17 cellular contexts compared by ENCODE assay signal in genomic region chr5:82275267-82275664, GRCh38. TPM values are rescaled to one million over a fixed set of nuclear protein-coding genes. Genes with fewer than 3 reads are reported as not detected.
DNase-seq lines count a peak whose midpoint lies in the region; ATAC-seq, FAIRE-seq and TF ChIP-seq lines count a peak whose summit lies in the region.
"Had no signal": no experiment of that assay in that cellular context is flagged by ENCODE, and none has a peak within 500 bp of the region (broad histone marks: within the 10 kb centered on the region; RNA-seq: fewer than 3 reads in every experiment).

No MANE protein-coding gene starts in this region.

- no peak overlapping the region for H2AFZ ChIP-seq in H1 (ENCODE audit: low read length)

- H2BK20ac ChIP-seq in H1 (ENCODE audit: low read length): no peak overlapping the region

- TF ChIP-seq CTCF in 22Rv1 (IDR thresholded peaks at IDR 0.05): no peak
- no peak for TF ChIP-seq CTCF in CD4-positive, alpha-beta T cell (IDR thresholded peaks at IDR 0.05)
- TF ChIP-seq CTCF in NB4 (IDR thresholded peaks at IDR 0.05; ENCODE audit: low read depth, low read length): no peak
- TF ChIP-seq CTCF in H1 (IDR thresholded peaks at IDR 0.05; ENCODE audit: control extremely low read depth in 1 of 3, insufficient read depth in 1 of 3, low read depth in 1 of 3, low read length in 3 of 3): no peak

- H3K23me2 ChIP-seq in H1 (ENCODE audit: low read depth, low read length): peaks cover 5% of the 10 kb centered on the region; the same call in 1 of the 2 replicates

- peaks cover 33% of the 10 kb centered on the region for H3K4me1 Mint-ChIP-seq in CD4-positive, alpha-beta T cell (ENCODE audit: low read depth)

- DNase-seq in CD4-positive, alpha-beta T cell: no peak
- DNase-seq in NB4 (ENCODE audit: low read depth): peak; percentile 8
- DNase-seq in H1 (ENCODE audit: low read depth in 1 of 2, low spot score in 2 of 2): no peak
- no peak for DNase-seq in stimulated activated CD4-positive, alpha-beta T cell treated with anti-CD3 and anti-CD28 coated beads, Interleukin-15, amount 100 ng/mL, for 24 hours
- DNase-seq: heart right ventricle; kidney; NCI-H2081; NCI-H526; stimulated activated naive CD8-positive, alpha-beta T cell treated with anti-CD3 and anti-CD28 coated beads, Interleukin-15, amount 100 ng/mL, for 72 hours; SW 1271 had no signal

- no peak overlapping the region for H2BK12ac ChIP-seq in H1 (ENCODE audit: low read depth, low read length)

- peaks cover 65% of the 10 kb centered on the region for H3K36me3 Mint-ChIP-seq in CD4-positive, alpha-beta T cell (ENCODE audit: low read depth)

- no peak overlapping the region for H3K18ac ChIP-seq in H1 (ENCODE audit: extremely low read depth, low read length)

- H3K4ac ChIP-seq in H1 (replicated peaks; ENCODE audit: insufficient read length, low read depth, low read length): no peak overlapping the region

- TF ChIP-seq RAD21 in H1 (IDR thresholded peaks at IDR 0.05 in 1 of 2, conservative IDR thresholded peaks at IDR 0.05 in 1 of 2; ENCODE audit: low read depth in 2 of 2, low read length in 2 of 2): no peak

- no peak overlapping the region for H2BK5ac ChIP-seq in H1 (ENCODE audit: low read depth, low read length)

- H3K27ac Mint-ChIP-seq in CD4-positive, alpha-beta T cell: peak overlapping the region; percentile 60
- H3K27ac Mint-ChIP-seq: dendritic cell treated with granulocyte-macrophage colony-stimulating factor and Interleukin-4, amounts not matched to agents 40 ng/mL and 50 ng/mL, for 4 days had no signal

- H3K4me2 ChIP-seq in H1 (ENCODE audit: insufficient read depth in 1 of 2, low read depth in 2 of 2, low read length in 2 of 2): peak overlapping the region in 1 of 2 experiments; percentile 19; a peak in 1 of 4 replicates
- H3K4me2 ChIP-seq: BLaER1 had no signal

- H3K4me3 ChIP-seq in NB4 (ENCODE audit: low read depth, low read length) (no peak overlapping the region), H1 (ENCODE audit: extremely low read depth in 1 of 4, insufficient read depth in 2 of 4, low read depth in 3 of 4, low read length in 4 of 4) (peak overlapping the region in 1 of 4 experiments; percentile 14; a peak in 1 of 8 replicates)
- H3K4me3 ChIP-seq: BLaER1, heart right ventricle, ovary, vagina had no signal

- H3K27me3 Mint-ChIP-seq in CD4-positive, alpha-beta T cell: no peaks in the 10 kb centered on the region
- H3K27me3 Mint-ChIP-seq: dendritic cell treated with granulocyte-macrophage colony-stimulating factor and Interleukin-4, amounts not matched to agents 40 ng/mL and 50 ng/mL, for 4 days; stimulated activated naive CD8-positive, alpha-beta T cell treated with anti-CD3 and anti-CD28 coated beads, Interleukin-15, amount 100 ng/mL, for 72 hours had no signal

- H3K56ac ChIP-seq in H1 (replicated peaks; ENCODE audit: insufficient read length, low read depth, low read length): no peak overlapping the region

- H3K9ac ChIP-seq in H1 (replicated peaks in 1 of 4; ENCODE audit: extremely low read depth in 1 of 4, low read depth in 3 of 4, low read length in 3 of 4): peak overlapping the region in 1 of 4 experiments; percentile 23; a peak in 1 of 7 replicates
- H3K9ac ChIP-seq: BLaER1 had no signal

- no peak for TF ChIP-seq EP300 in H1 (IDR thresholded peaks at IDR 0.05; ENCODE audit: borderline replicate concordance in 1 of 2, low read depth in 2 of 2, low read length in 2 of 2)

- no peak overlapping the region for H4K5ac ChIP-seq in H1 (ENCODE audit: insufficient read length, low read depth, low read length)

- no peak overlapping the region for H3K14ac ChIP-seq in H1 (ENCODE audit: insufficient read length)

- H3K23ac ChIP-seq in H1 (ENCODE audit: insufficient read length): no peak overlapping the region

- POLR2A ChIA-PET in CD4-positive, alpha-beta T cell (lab: Charles Lee): interaction anchor here (1.0 kb wide), 1 partner anchor 12 kb away, joined by 3 read pairs; no protein-coding TSS in a partner anchor
- POLR2A ChIA-PET in H1 (lab: Charles Lee; ENCODE audit: partially characterized antibody): interaction anchor here (1.1 to 3.0 kb wide), 24 partner anchors 9 to 1080 kb away, joined by 3 to 55 read pairs (median 4); partner anchors contain the start of gene ATG10

- H3K4me3 Mint-ChIP-seq in CD4-positive, alpha-beta T cell: peak overlapping the region; percentile 65
- H3K4me3 Mint-ChIP-seq: dendritic cell treated with granulocyte-macrophage colony-stimulating factor and Interleukin-4, amounts not matched to agents 40 ng/mL and 50 ng/mL, for 4 days had no signal

- H4K20me1 ChIP-seq in H1 (replicated peaks in 1 of 2; ENCODE audit: control insufficient read depth in 1 of 2, insufficient read depth in 2 of 2, low read length in 2 of 2): no peaks in the 10 kb centered on the region

- no peak overlapping the region for H4K91ac ChIP-seq in H1 (replicated peaks; ENCODE audit: insufficient read length, low read length)

- H2BK15ac ChIP-seq in H1 (ENCODE audit: low read length): no peak overlapping the region

- no peaks in the 10 kb centered on the region for H3K9me3 ChIP-seq in CD4-positive, alpha-beta T cell (ENCODE audit: control insufficient read depth, low read length)
- no peaks in the 10 kb centered on the region for H3K9me3 ChIP-seq in H1 (ENCODE audit: insufficient read depth in 2 of 2, low read depth in 1 of 2, low read length in 1 of 2)
- H3K9me3 ChIP-seq: BLaER1, heart right ventricle, ovary, vagina had no signal

- no peak overlapping the region for H2AK5ac ChIP-seq in H1 (ENCODE audit: low read depth, low read length)

- peak; percentile 22 for TF ChIP-seq POLR2A in NB4 (IDR thresholded peaks at IDR 0.05; ENCODE audit: extremely low read depth, insufficient read length)
- peak in 1 of 2 experiments; percentile 30; a peak in 2 of 3 replicates for TF ChIP-seq POLR2A in H1 (IDR thresholded peaks at IDR 0.05; ENCODE audit: control extremely low read depth in 1 of 2, low read depth in 2 of 2, low read length in 2 of 2)

- no peak for ATAC-seq in CD4-positive, alpha-beta T cell (ENCODE audit: poor library complexity)
- ATAC-seq in GM21390 (IDR thresholded peaks at IDR 0.05; ENCODE audit: unreplicated experiment) (no peak), GM18502 (IDR thresholded peaks at IDR 0.05; ENCODE audit: poor library complexity, unreplicated experiment) (no peak)
- ATAC-seq: stimulated activated naive CD8-positive, alpha-beta T cell treated with anti-CD3 and anti-CD28 coated beads, Interleukin-15, amount 100 ng/mL, for 72 hours had no signal

- peaks cover 3 to 13% (median 7%) of the 10 kb centered on the region in 4 experiments; a peak in 6 of 7 replicates for H3K4me1 ChIP-seq in H1 (replicated peaks in 1 of 4; ENCODE audit: control insufficient read depth in 3 of 4, insufficient read depth in 4 of 4, low read length in 3 of 4)

- CTCF ChIA-PET in CD4-positive, alpha-beta T cell (lab: Charles Lee): no interaction called here
- CTCF ChIA-PET in H1 (lab: Charles Lee; ENCODE audit: partially characterized antibody): interaction anchor here (0.6 to 2.8 kb wide), 5 partner anchors 11 to 20 kb away, joined by 3 to 14 read pairs (median 4); no protein-coding TSS in a partner anchor

- no peaks in the 10 kb centered on the region for H3K9me3 Mint-ChIP-seq in CD4-positive, alpha-beta T cell
- H3K9me3 Mint-ChIP-seq: dendritic cell treated with granulocyte-macrophage colony-stimulating factor and Interleukin-4, amounts not matched to agents 40 ng/mL and 50 ng/mL, for 4 days; stimulated activated naive CD8-positive, alpha-beta T cell treated with anti-CD3 and anti-CD28 coated beads, Interleukin-15, amount 100 ng/mL, for 72 hours had no signal

- peaks cover 15 to 36% (median 22%) of the 10 kb centered on the region in 4 experiments for H3K36me3 ChIP-seq in H1 (ENCODE audit: control insufficient read depth in 2 of 4, insufficient read depth in 4 of 4, low read length in 3 of 4)
- H3K36me3 ChIP-seq: ovary had no signal

- WGBS in H1 (ENCODE audit: extremely low coverage in 1 of 2, insufficient coverage in 1 of 2, insufficient read length in 1 of 2, insufficient replicate concordance in 2 of 2, low coverage in 1 of 2, low lambda C conversion rate in 2 of 2, missing lambda C conversion rate in 1 of 2), 2 experiments: 88% methylated on average over 1 of the region's 1 CpG; no CpG with 5 or more reads in 1 of the 2 experiments

- no peak overlapping the region for H4K8ac ChIP-seq in H1 (ENCODE audit: extremely low read depth, insufficient read depth, low read length)

- no peak overlapping the region for H2BK120ac ChIP-seq in H1 (replicated peaks; ENCODE audit: low read depth, low read length)

- no peaks in the 10 kb centered on the region for H3K27me3 ChIP-seq in CD4-positive, alpha-beta T cell (ENCODE audit: control insufficient read depth, insufficient read depth, low read length)
- H3K27me3 ChIP-seq in H1 (replicated peaks in 1 of 4; ENCODE audit: control insufficient read depth in 3 of 4, extremely low read depth in 1 of 4, insufficient read depth in 3 of 4, low read length in 3 of 4): no peaks in the 10 kb centered on the region
- H3K27me3 ChIP-seq: BLaER1, heart right ventricle, ovary, vagina had no signal

- intact Hi-C loops in CD4-positive, alpha-beta T cell (cut with DNase I, micrococcal nuclease): loop anchor here in 1 of 2 experiments (5.0 to 10.0 kb wide), 6 partner anchors 303 to 1618 kb away; partner anchors contain the start of genes ATG10, SSBP2, TMEM167A and XRCC4

- no peaks in the 10 kb centered on the region; the same call in 1 of the 2 replicates for H3K79me1 ChIP-seq in H1 (ENCODE audit: low read depth, low read length)

- H3K27ac ChIP-seq in 22Rv1: peak overlapping the region; percentile 77
- H3K27ac ChIP-seq in CD4-positive, alpha-beta T cell (ENCODE audit: low read depth, low read length): no peak overlapping the region
- peak overlapping the region; percentile 49; the same call in 1 of the 2 replicates for H3K27ac ChIP-seq in H1 (ENCODE audit: low read depth, low read length)
- H3K27ac ChIP-seq: BLaER1, heart right ventricle, ovary, vagina had no signal

- H3K79me2 ChIP-seq in H1 (ENCODE audit: control insufficient read depth in 1 of 2, insufficient read depth in 2 of 2, low read length in 2 of 2): peaks cover 5 to 19% of the 10 kb centered on the region in 2 experiments; a peak in 3 of 4 replicates

- FAIRE-seq in H1 (lab: Jason Lieb, UNC): no peak
- FAIRE-seq: kidney had no signal

TF ChIP-seq in H1, 55 proteins besides CTCF, POLR2A, EP300 and RAD21:
- TF ChIP-seq RXRA (IDR thresholded peaks at IDR 0.05; ENCODE audit: insufficient read depth, low read depth, low read length) (no peak), POLR2AphosphoS5 (IDR thresholded peaks at IDR 0.05; ENCODE audit: low read depth, low read length) (peak; percentile 71; the same call in 1 of the 2 replicates)

RNA-seq across cellular contexts. Expression of gene RPS23, which starts 2.9 kb away (rescaled TPM):
- 1,000 to 10,000 TPM; 4,190 to 4,212 TPM for total RNA-seq in CD4-positive, alpha-beta T cell
- 2,559 and 2,561 TPM in 2 replicates for total RNA-seq in H1 (2021; fragmentation: NEBNext Ultra II Directional; extraction: Animal tissue kit (Norgen Biotek cat#: 25700))
- 2,869 and 4,867 TPM in 2 replicates for polyA plus RNA-seq in H1 (2011; rRNA removed)
- 6,096 TPM for polyA plus RNA-seq in H1 (2011; cell fraction: cytosol; rRNA removed)
- polyA plus RNA-seq in H1 (2011; cell fraction: nucleus; rRNA removed): 1,659 TPM
- 4,061 to 6,536 TPM (median 5,485 TPM) in 4 replicates for polyA plus RNA-seq in H1 (2012, experiment 1 of 2)
- polyA plus RNA-seq in H1 (2012, experiment 2 of 2): 4,122 TPM
- 3,517 TPM for polyA plus RNA-seq in H1 (2013, experiment 1 of 2)
- 3,428 TPM for polyA plus RNA-seq in H1 (2013, experiment 2 of 2)
- 1,403 and 1,559 TPM in 2 replicates for polyA minus RNA-seq in H1 (2011; rRNA and poly(A)+ RNA removed)
- polyA minus RNA-seq in H1 (2011; cell fraction: cytosol; rRNA and poly(A)+ RNA removed): 652 TPM
- polyA minus RNA-seq in H1 (2011; cell fraction: nucleus; rRNA and poly(A)+ RNA removed): 457 TPM
